28 cellular contexts compared by ENCODE assay signal in the genomic region with DNA sequence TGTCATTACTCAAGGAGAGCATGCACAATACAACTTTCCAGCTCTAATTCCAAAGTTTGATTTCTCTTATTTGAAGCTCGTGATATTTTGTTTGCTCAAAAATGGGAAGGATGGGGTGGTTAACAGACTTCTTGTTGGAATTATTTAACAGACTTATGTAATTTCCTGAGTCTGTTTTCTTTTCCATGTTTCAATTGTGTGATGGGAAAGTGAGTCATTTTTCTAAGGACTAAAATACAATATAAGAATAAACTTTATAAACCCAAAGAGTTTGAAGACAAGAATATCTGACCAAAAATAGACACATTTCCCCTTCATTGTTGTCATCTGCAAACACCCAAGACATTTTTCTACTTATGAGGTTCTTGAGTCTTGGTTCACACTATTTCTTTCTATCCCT.
"Had no signal": no experiment of that assay in that cellular context is flagged by ENCODE, and none has a peak within 500 bp of the region (broad histone marks: within the 10 kb centered on the region; RNA-seq: fewer than 3 reads in every experiment).

No MANE protein-coding gene starts in this region.

- H3K9ac ChIP-seq: neural progenitor cell, parathyroid adenoma had no signal

- H3K27me3 ChIP-seq: neural progenitor cell, ovary, right lobe of liver, sigmoid colon, stomach, thyroid gland, tibial nerve, upper lobe of left lung, vagina had no signal

- H3K9me3 ChIP-seq: ovary, psoas muscle, right lobe of liver, sigmoid colon, stomach, thoracic aorta, thyroid gland, tibial nerve, upper lobe of left lung, vagina had no signal

- H2AFZ ChIP-seq: neural progenitor cell, parathyroid adenoma had no signal

- H3K9me3 Mint-ChIP-seq: nephron; neural progenitor cell; stimulated activated effector memory CD8-positive, alpha-beta T cell treated with anti-CD3 and anti-CD28 coated beads, Interleukin-12 subunit alpha, Interleukin-12 subunit beta, amount 100 ng/mL, for 72 hours; stimulated activated naive B cell treated with anti-CD40 and anti-IgM and Interleukin-4, amounts not matched to agents 10 μg/mL and 1 μg/mL and 100 μg/mL, for 72 hours had no signal

- H3K4me1 Mint-ChIP-seq: nephron; neural progenitor cell; stimulated activated effector memory CD8-positive, alpha-beta T cell treated with anti-CD3 and anti-CD28 coated beads, Interleukin-12 subunit alpha, Interleukin-12 subunit beta, amount 100 ng/mL, for 72 hours; stimulated activated naive B cell treated with anti-CD40 and anti-IgM and Interleukin-4, amounts not matched to agents 10 μg/mL and 1 μg/mL and 100 μg/mL, for 72 hours had no signal

- FAIRE-seq: small intestine, urothelium cell line had no signal

- ATAC-seq: psoas muscle; right cardiac atrium; right lobe of liver; stimulated activated effector memory CD8-positive, alpha-beta T cell treated with anti-CD3 and anti-CD28 coated beads, Interleukin-12 subunit alpha, Interleukin-12 subunit beta, amount 100 ng/mL, for 72 hours; stimulated activated naive B cell treated with anti-CD40 and anti-IgM and Interleukin-4, amounts not matched to agents 10 μg/mL and 1 μg/mL and 100 μg/mL, for 72 hours had no signal

- H3K4me2 ChIP-seq: neural progenitor cell had no signal

- H3K79me2 ChIP-seq: parathyroid adenoma had no signal

- H3K27ac Mint-ChIP-seq: nephron; neural progenitor cell; progenitor cell of endocrine pancreas; stimulated activated effector memory CD8-positive, alpha-beta T cell treated with anti-CD3 and anti-CD28 coated beads, Interleukin-12 subunit alpha, Interleukin-12 subunit beta, amount 100 ng/mL, for 72 hours; stimulated activated naive B cell treated with anti-CD40 and anti-IgM and Interleukin-4, amounts not matched to agents 10 μg/mL and 1 μg/mL and 100 μg/mL, for 72 hours; stimulated activated naive CD8-positive, alpha-beta T cell treated with anti-CD3 and anti-CD28 coated beads, Interleukin-15, Interleukin-2, amounts not matched to agents 100 ng/mL and 50 ng/mL, for 24 hours had no signal

- H3K4me3 Mint-ChIP-seq: nephron; neural progenitor cell; stimulated activated effector memory CD8-positive, alpha-beta T cell treated with anti-CD3 and anti-CD28 coated beads, Interleukin-12 subunit alpha, Interleukin-12 subunit beta, amount 100 ng/mL, for 72 hours; stimulated activated naive B cell treated with anti-CD40 and anti-IgM and Interleukin-4, amounts not matched to agents 10 μg/mL and 1 μg/mL and 100 μg/mL, for 72 hours; stimulated activated naive CD8-positive, alpha-beta T cell treated with anti-CD3 and anti-CD28 coated beads, Interleukin-15, Interleukin-2, amounts not matched to agents 100 ng/mL and 50 ng/mL, for 24 hours had no signal

- H3K4me1 ChIP-seq: neural progenitor cell, parathyroid adenoma, psoas muscle, right lobe of liver, sigmoid colon, stomach, thyroid gland, tibial nerve, upper lobe of left lung, vagina had no signal

- DNase-seq: occipital lobe; ovary; posterior cingulate gyrus; psoas muscle; right cardiac atrium; right lobe of liver; sigmoid colon; small intestine; stimulated activated CD4-positive, alpha-beta T cell treated with anti-CD3 and anti-CD28 coated beads, Interleukin-15, amount 100 ng/mL, for 24 hours; stimulated activated CD4-positive, alpha-beta T cell treated with anti-CD3 and anti-CD28 coated beads, Interleukin-2, amount 100 ng/mL, for 24 hours; stimulated activated CD4-positive, alpha-beta T cell treated with anti-CD3 and anti-CD28 coated beads, Interleukin-2, amount 100 ng/mL, for 48 hours; stimulated activated CD4-positive, alpha-beta T cell treated with anti-CD3 and anti-CD28 coated beads, Interleukin-4, amount 100 ng/mL, for 24 hours; stimulated activated naive B cell treated with anti-CD40 and anti-IgM and Interleukin-4, amounts not matched to agents 10 μg/mL and 1 μg/mL and 100 μg/mL, for 72 hours; stimulated activated naive CD4-positive, alpha-beta T cell treated with Interleukin-2 at 50 U/mL for 16 hours; stomach; thyroid gland; trophoblast cell; upper lobe of left lung had no signal

- H3K36me3 ChIP-seq: neural progenitor cell, ovary, right lobe of liver, sigmoid colon, stomach, thoracic aorta, thyroid gland, tibial nerve, upper lobe of left lung, vagina had no signal

- H3K36me3 Mint-ChIP-seq: neural progenitor cell; stimulated activated effector memory CD8-positive, alpha-beta T cell treated with anti-CD3 and anti-CD28 coated beads, Interleukin-12 subunit alpha, Interleukin-12 subunit beta, amount 100 ng/mL, for 72 hours; stimulated activated naive B cell treated with anti-CD40 and anti-IgM and Interleukin-4, amounts not matched to agents 10 μg/mL and 1 μg/mL and 100 μg/mL, for 72 hours had no signal

- H3K27ac ChIP-seq: neural progenitor cell, ovary, parathyroid adenoma, psoas muscle, right lobe of liver, sigmoid colon, stomach, thoracic aorta, thyroid gland, tibial nerve, upper lobe of left lung, vagina had no signal

- H3K4me3 ChIP-seq: neural progenitor cell, ovary, psoas muscle, right lobe of liver, sigmoid colon, stomach, thoracic aorta, thyroid gland, tibial nerve, upper lobe of left lung, vagina had no signal

- H3K27me3 Mint-ChIP-seq: progenitor cell of endocrine pancreas; stimulated activated naive B cell treated with anti-CD40 and anti-IgM and Interleukin-4, amounts not matched to agents 10 μg/mL and 1 μg/mL and 100 μg/mL, for 72 hours; stimulated activated naive CD8-positive, alpha-beta T cell treated with anti-CD3 and anti-CD28 coated beads, Interleukin-15, Interleukin-2, amounts not matched to agents 100 ng/mL and 50 ng/mL, for 24 hours had no signal
